In genomic region chr9:2727966-2728613, GRCh38 we compare ENCODE assay signal across 1 cellular context.
TF ChIP-seq lines count a peak whose summit lies in the region.

No MANE protein-coding gene starts in this region.

TF ChIP-seq in K562, 482 proteins besides CTCF, POLR2A, EP300 and RAD21 (continued from another document and continues in another):
- TF ChIP-seq TEAD4 (IDR thresholded peaks at IDR 0.05; ENCODE audit: low read length) (peak; percentile 43; the same call in 1 of the 2 replicates), TEAD4 (CRISPR knock-in tag; IDR thresholded peaks at IDR 0.05; ENCODE audit: borderline replicate concordance) (no peak), CCNT2 (IDR thresholded peaks at IDR 0.05; ENCODE audit: borderline replicate concordance, extremely low read depth, insufficient read length, low read depth, low read length) (no peak), SPI1 (IDR thresholded peaks at IDR 0.05; ENCODE audit: borderline replicate concordance, low read depth, low read length) (peak; percentile 79; the same call in 1 of the 2 replicates), ZBTB11 (CRISPR knock-in tag; IDR thresholded peaks at IDR 0.05) (no peak), ATF3 (IDR thresholded peaks at IDR 0.05) (peak; percentile 69), ATF3 (CRISPR knock-in tag; conservative IDR thresholded peaks at IDR 0.05) (no peak), RERE (CRISPR knock-in tag; IDR thresholded peaks at IDR 0.05; ENCODE audit: borderline replicate concordance) (no peak), FOXK2 (conservative IDR thresholded peaks at IDR 0.05 in 1 of 2, IDR thresholded peaks at IDR 0.05 in 1 of 2; ENCODE audit: low read depth in 2 of 2) (peak; percentile 55 to 74; a peak in 3 of 4 replicates), BRCA1 (IDR thresholded peaks at IDR 0.05) (no peak), BRCA1 (CRISPR knock-in tag; IDR thresholded peaks at IDR 0.05) (no peak), HDAC6 (IDR thresholded peaks at IDR 0.05; ENCODE audit: low read depth, low read length) (no peak), CHAMP1 (IDR thresholded peaks at IDR 0.05) (peak; percentile 34; the same call in 1 of the 2 replicates), MXD1 (CRISPR knock-in tag; IDR thresholded peaks at IDR 0.05; ENCODE audit: borderline replicate concordance, poor library complexity, severe bottlenecking) (no peak), SRF (CRISPR knock-in tag; IDR thresholded peaks at IDR 0.05) (peak in 1 of 2 experiments; percentile 89; a peak in 1 of 4 replicates), ZNF316 (IDR thresholded peaks at IDR 0.05) (no peak), MYBL2 (IDR thresholded peaks at IDR 0.05; ENCODE audit: low read depth) (peak; percentile 45; the same call in 1 of the 2 replicates), MYBL2 (CRISPR knock-in tag; IDR thresholded peaks at IDR 0.05; ENCODE audit: borderline replicate concordance) (no peak), SP2 (IDR thresholded peaks at IDR 0.05; ENCODE audit: extremely low read depth, low read depth, low read length, poor library complexity, severe bottlenecking) (no peak), ZNF511 (CRISPR knock-in tag; IDR thresholded peaks at IDR 0.05) (no peak), ELF2 (CRISPR knock-in tag; IDR thresholded peaks at IDR 0.05) (no peak), SNAPC5 (CRISPR knock-in tag; IDR thresholded peaks at IDR 0.05) (no peak), TFAM (CRISPR knock-in tag; conservative IDR thresholded peaks at IDR 0.05) (no peak), CLOCK (CRISPR knock-in tag; IDR thresholded peaks at IDR 0.05; ENCODE audit: borderline replicate concordance) (no peak), ATF1 (CRISPR knock-in tag; IDR thresholded peaks at IDR 0.05) (no peak), ATF1 (tag; IDR thresholded peaks at IDR 0.05) (no peak), RUNX1 (IDR thresholded peaks at IDR 0.05; ENCODE audit: low read depth) (no peak)
